8 cellular contexts compared by ENCODE assay signal in the genomic region with DNA sequence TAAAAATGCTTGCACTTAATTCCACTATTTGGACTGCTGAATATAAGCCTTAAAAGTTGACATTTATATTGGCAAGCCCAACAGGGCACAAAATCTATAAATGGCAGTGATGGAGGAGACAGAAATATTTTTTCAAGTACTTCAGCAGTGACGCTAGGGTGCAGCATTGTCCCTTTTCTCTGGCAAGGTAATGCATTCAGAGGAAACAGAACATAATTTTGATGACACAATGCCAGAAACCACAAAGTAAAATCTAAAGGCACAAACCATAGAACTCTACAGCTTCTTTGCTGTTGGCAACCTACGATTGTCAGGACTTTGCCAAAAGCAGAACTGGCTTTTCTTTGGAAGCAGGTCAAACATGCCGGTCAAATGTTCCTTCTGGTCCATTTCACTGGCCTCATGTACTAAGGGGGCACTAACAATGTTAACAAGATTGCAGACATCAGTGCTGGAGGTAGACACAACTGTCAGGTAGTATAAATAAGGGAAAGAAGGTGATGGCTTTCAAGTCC. TPM values are rescaled to one million over a fixed set of nuclear protein-coding genes. Genes with fewer than 3 reads are reported as not detected.
DNase-seq lines count a peak whose midpoint lies in the region; ATAC-seq and TF ChIP-seq lines count a peak whose summit lies in the region.

No MANE protein-coding gene starts in this region.

- peak overlapping the region; percentile 64 for H3K27ac ChIP-seq in thymus (ENCODE audit: low read depth)

- ATAC-seq in GM21619 (IDR thresholded peaks at IDR 0.05; ENCODE audit: unreplicated experiment): peak; percentile 57
- ATAC-seq in omental fat pad (ENCODE audit: low FRiP score): peak; percentile 75

- no peak overlapping the region for H3K4me3 ChIP-seq in thymus (ENCODE audit: low read length)

- WGBS in thymus: 2% methylated on average over 3 of the region's 3 CpGs

- DNase-seq in DMS53 (lab: John Stamatoyannopoulos, UW) (peak; percentile 91), Kasumi-1 (lab: John Stamatoyannopoulos, UW) (peak; percentile 97 to 98), SHP77 (lab: John Stamatoyannopoulos, UW) (peak; percentile 46 to 49), fibroblast of the conjunctiva (ENCODE audit: low read depth) (peak; percentile 96), omental fat pad (ENCODE audit: low spot score) (no peak)
- peak; percentile 63 for DNase-seq in activated T-helper 9 cell treated with anti-CD3 and anti-CD28 coated beads, Interleukin-2, amount 50 U/mL, for 16 hours (ENCODE audit: low read depth)

- H3K36me3 ChIP-seq in thymus (ENCODE audit: control insufficient read depth, insufficient read depth): peaks cover 10% of the 10 kb centered on the region

- H3K4me1 ChIP-seq in thymus (ENCODE audit: control insufficient read depth, insufficient read depth, low read length): peaks cover 3% of the 10 kb centered on the region

- no peaks in the 10 kb centered on the region for H3K9me3 ChIP-seq in thymus (ENCODE audit: control insufficient read depth)

- no peaks in the 10 kb centered on the region for H3K27me3 ChIP-seq in thymus (ENCODE audit: control insufficient read depth, insufficient read depth)

- TF ChIP-seq CTCF in omental fat pad (IDR thresholded peaks at IDR 0.05): peak in 2 of 3 donors; percentile 36 to 52

RNA-seq across cellular contexts. Expression of a gene that starts 30.9 kb away (rescaled TPM):
- total RNA-seq in omental fat pad: 10 to 100 TPM; 16.6 to 36.7 (median 24.2) TPM
- 29.1 TPM for polyA plus RNA-seq in thymus
